18 cellular contexts compared by ENCODE assay signal in genomic region chr12:83710851-83711250, GRCh38.
"Had no signal": no experiment of that assay in that cellular context is flagged by ENCODE, and none has a peak within 500 bp of the region (broad histone marks: within the 10 kb centered on the region; RNA-seq: fewer than 3 reads in every experiment).

No MANE protein-coding gene starts in this region.

- H3K4me1 Mint-ChIP-seq: naive thymus-derived CD4-positive, alpha-beta T cell had no signal

- DNase-seq: dermis blood vessel endothelial cell; dorsolateral prefrontal cortex; effector CD4-positive, alpha-beta T cell; effector memory CD4-positive, alpha-beta T cell; foreskin keratinocyte; heart left ventricle; hypothalamus; left cardiac atrium; left lung; left ventricle myocardium superior; lower lobe of right lung; mesenchymal stem cell; midbrain; naive thymus-derived CD4-positive, alpha-beta T cell had no signal

- H2AFZ ChIP-seq: hepatocyte had no signal

- H3K4me2 ChIP-seq: hepatocyte had no signal

- H3K27ac Mint-ChIP-seq: naive thymus-derived CD4-positive, alpha-beta T cell had no signal

- H3K4me3 Mint-ChIP-seq: naive thymus-derived CD4-positive, alpha-beta T cell had no signal

- H3K36me3 ChIP-seq: esophagus muscularis mucosa, gastroesophageal sphincter, heart left ventricle, left lung, lower lobe of right lung had no signal

- H3K4me3 ChIP-seq: coronary artery, dorsolateral prefrontal cortex, esophagus muscularis mucosa, gastroesophageal sphincter, heart left ventricle, hepatocyte, left lung, lower lobe of right lung had no signal

- H3K27me3 ChIP-seq: dorsolateral prefrontal cortex, esophagus muscularis mucosa, foreskin keratinocyte, gastroesophageal sphincter, heart left ventricle, hepatocyte, left lung had no signal

- H3K27me3 Mint-ChIP-seq: naive thymus-derived CD4-positive, alpha-beta T cell had no signal

- H3K27ac ChIP-seq: coronary artery, dorsolateral prefrontal cortex, esophagus muscularis mucosa, foreskin keratinocyte, gastroesophageal sphincter, heart left ventricle, hepatocyte, left lung, lower lobe of right lung had no signal

- H3K4me1 ChIP-seq: esophagus muscularis mucosa, foreskin keratinocyte, gastroesophageal sphincter, heart left ventricle, left lung, lower lobe of right lung had no signal
